12 cellular contexts compared by ENCODE assay signal in genomic region chr2:191264647-191265079, GRCh38. TPM values are rescaled to one million over a fixed set of nuclear protein-coding genes. Genes with fewer than 3 reads are reported as not detected.
A peak's percentile ranks its signal among the peaks of the same experiment; 100 is the strongest.
DNase-seq lines count a peak whose midpoint lies in the region; ATAC-seq and TF ChIP-seq lines count a peak whose summit lies in the region.
"Had no signal": no experiment of that assay in that cellular context is flagged by ENCODE, and none has a peak within 500 bp of the region (broad histone marks: within the 10 kb centered on the region; RNA-seq: fewer than 3 reads in every experiment).

No MANE protein-coding gene starts in this region.

- H3K9ac ChIP-seq in SK-N-SH (no peak overlapping the region), fibroblast of lung (ENCODE audit: insufficient read depth, low read length) (no peak overlapping the region)

- H3K27me3 ChIP-seq in SK-N-SH (ENCODE audit: insufficient read depth) (no peaks in the 10 kb centered on the region), fibroblast of lung (ENCODE audit: control insufficient read depth, insufficient read depth, low read length) (no peaks in the 10 kb centered on the region)

- H4K20me1 ChIP-seq in SK-N-SH (ENCODE audit: insufficient read depth), result peaks cover 18% of the 10 kb centered on the region
- H4K20me1 ChIP-seq in fibroblast of lung (ENCODE audit: control insufficient read depth, extremely low read depth, insufficient read depth, low read length), result no peaks in the 10 kb centered on the region

- DNase-seq in EL, result peak; percentile 87
- DNase-seq in SK-N-SH, result no peak
- peak; percentile 80 to 95 for DNase-seq in fibroblast of lung (ENCODE audit: low read depth in 2 of 2)
- peak; percentile 66 for DNase-seq in renal cortical epithelial cell (ENCODE audit: low read depth)
- DNase-seq in NCI-H1092 treated with DMSO at 0.1 percent for 48 hours (lab: John Stamatoyannopoulos, UW), result no peak
- DNase-seq: activated CD4-positive, alpha-beta T cell treated with anti-CD3 and anti-CD28 coated beads, Interleukin-2, amount 50 U/mL, for 4 hours; NCI-H1417 treated with DMSO at 0.1 percent for 48 hours; SHP77 treated with DMSO at 0.1 percent for 48 hours; stimulated activated CD4-positive, alpha-beta T cell treated with anti-CD3 and anti-CD28 coated beads, Interleukin-4, amount 100 ng/mL, for 4 hours had no signal

- TF ChIP-seq CTCF in SK-N-SH (IDR thresholded peaks at IDR 0.05), result no peak
- TF ChIP-seq CTCF in fibroblast of lung (conservative IDR thresholded peaks at IDR 0.05 in 1 of 2, IDR thresholded peaks at IDR 0.05 in 1 of 2; ENCODE audit: low read depth in 1 of 2, low read length in 2 of 2), result no peak

- CTCF ChIA-PET in SK-N-SH (lab: Yijun Ruan, JAX), result interaction anchor here (0.8 to 1.4 kb wide), 4 partner anchors 13 to 18 kb away, joined by 3 to 4 read pairs (median 3); no protein-coding TSS in a partner anchor

- H3K79me2 ChIP-seq in SK-N-SH (ENCODE audit: insufficient read depth), result peaks cover 92% of the 10 kb centered on the region
- H3K79me2 ChIP-seq in fibroblast of lung (ENCODE audit: control insufficient read depth, insufficient read depth, low read length), result peaks cover 86% of the 10 kb centered on the region

- H3K36me3 ChIP-seq in SK-N-SH (replicated peaks in 1 of 2; ENCODE audit: control insufficient read depth in 1 of 2, insufficient read depth in 2 of 2, low read length in 1 of 2) (no peaks in the 10 kb centered on the region), fibroblast of lung (ENCODE audit: control insufficient read depth, insufficient read depth, low read length) (no peaks in the 10 kb centered on the region)

- TF ChIP-seq RAD21 in SK-N-SH (IDR thresholded peaks at IDR 0.05; ENCODE audit: low read length), result no peak

- H3K9me3 ChIP-seq in SK-N-SH, result no peaks in the 10 kb centered on the region
- no peaks in the 10 kb centered on the region for H3K9me3 ChIP-seq in fibroblast of lung (ENCODE audit: control insufficient read depth, insufficient read depth, low read depth, low read length)

- ATAC-seq in GM18517 (IDR thresholded peaks at IDR 0.05; ENCODE audit: unreplicated experiment) (no peak), HG03025 (IDR thresholded peaks at IDR 0.05; ENCODE audit: low FRiP score, unreplicated experiment) (no peak), HG03571 (IDR thresholded peaks at IDR 0.05; ENCODE audit: unreplicated experiment) (no peak)

- H3K9me2 ChIP-seq in SK-N-SH, result no peaks in the 10 kb centered on the region

- peak overlapping the region; percentile 60 to 77 for H3K27ac ChIP-seq in SK-N-SH (ENCODE audit: low read depth in 2 of 2, low read length in 1 of 2)
- H3K27ac ChIP-seq in fibroblast of lung (ENCODE audit: insufficient read depth, low read length), result peak overlapping the region; percentile 82

- peak in 1 of 2 experiments; percentile 85; a peak in 1 of 4 replicates for TF ChIP-seq EP300 in SK-N-SH (IDR thresholded peaks at IDR 0.05; ENCODE audit: borderline replicate concordance in 1 of 2, low read depth in 1 of 2, low read length in 1 of 2)

- 29% methylated on average over 3 of the region's 3 CpGs for WGBS in SK-N-SH (ENCODE audit: low lambda C conversion rate)

- H3K4me1 ChIP-seq in SK-N-SH (ENCODE audit: control insufficient read depth in 1 of 2, insufficient read depth in 2 of 2, low read depth in 1 of 2, low read length in 1 of 2) (peaks cover 14 to 32% of the 10 kb centered on the region in 2 experiments), fibroblast of lung (ENCODE audit: control insufficient read depth, extremely low read depth, insufficient read depth, low read length) (peaks cover 29% of the 10 kb centered on the region)

- peak overlapping the region; percentile 35; the same call in 1 of the 2 replicates for H3K4me2 ChIP-seq in SK-N-SH
- H3K4me2 ChIP-seq in fibroblast of lung (ENCODE audit: extremely low read depth, insufficient read depth, low read length), result peak overlapping the region; percentile 84

- H2AFZ ChIP-seq in SK-N-SH (ENCODE audit: low read depth) (no peak overlapping the region), fibroblast of lung (ENCODE audit: low read length) (no peak overlapping the region)

- H3F3A ChIP-seq in SK-N-SH (replicated peaks; ENCODE audit: insufficient read depth), result peaks cover 26% of the 10 kb centered on the region

- POLR2A ChIA-PET in SK-N-SH (lab: Yijun Ruan, JAX), result interaction anchor here (0.6 kb wide), 1 partner anchor 9 kb away, joined by 3 read pairs; no protein-coding TSS in a partner anchor

- H3K4me3 ChIP-seq in SK-N-SH (ENCODE audit: low read depth in 2 of 2, low read length in 1 of 2), result no peak overlapping the region
- H3K4me3 ChIP-seq in fibroblast of lung (replicated peaks in 1 of 4; ENCODE audit: control extremely low read depth in 1 of 4, insufficient read depth in 1 of 4, low read depth in 3 of 4, low read length in 4 of 4), result no peak overlapping the region

TF ChIP-seq in SK-N-SH, 30 proteins besides CTCF, POLR2A, EP300 and RAD21 (continues in another document):
- TF ChIP-seq FOXJ3 (CRISPR knock-in tag; IDR thresholded peaks at IDR 0.05) (no peak), SIN3A (IDR thresholded peaks at IDR 0.05; ENCODE audit: borderline replicate concordance, low read depth, low read length) (peak; percentile 30; the same call in 1 of the 2 replicates), MEF2A (IDR thresholded peaks at IDR 0.05; ENCODE audit: borderline replicate concordance, low read depth) (peak; percentile 18; the same call in 1 of the 2 replicates), ZBTB33 (IDR thresholded peaks at IDR 0.05; ENCODE audit: borderline replicate concordance, low read depth) (no peak), GATA2 (CRISPR knock-in tag; IDR thresholded peaks at IDR 0.05) (no peak), FOSL2 (IDR thresholded peaks at IDR 0.05; ENCODE audit: borderline replicate concordance, low read depth) (peak; percentile 69), ELF1 (IDR thresholded peaks at IDR 0.05) (no peak), PBX3 (IDR thresholded peaks at IDR 0.05) (peak; percentile 75), CHD2 (IDR thresholded peaks at IDR 0.05; ENCODE audit: low read length, partially characterized antibody) (no peak)
- TF ChIP-seq, protein P1, sequence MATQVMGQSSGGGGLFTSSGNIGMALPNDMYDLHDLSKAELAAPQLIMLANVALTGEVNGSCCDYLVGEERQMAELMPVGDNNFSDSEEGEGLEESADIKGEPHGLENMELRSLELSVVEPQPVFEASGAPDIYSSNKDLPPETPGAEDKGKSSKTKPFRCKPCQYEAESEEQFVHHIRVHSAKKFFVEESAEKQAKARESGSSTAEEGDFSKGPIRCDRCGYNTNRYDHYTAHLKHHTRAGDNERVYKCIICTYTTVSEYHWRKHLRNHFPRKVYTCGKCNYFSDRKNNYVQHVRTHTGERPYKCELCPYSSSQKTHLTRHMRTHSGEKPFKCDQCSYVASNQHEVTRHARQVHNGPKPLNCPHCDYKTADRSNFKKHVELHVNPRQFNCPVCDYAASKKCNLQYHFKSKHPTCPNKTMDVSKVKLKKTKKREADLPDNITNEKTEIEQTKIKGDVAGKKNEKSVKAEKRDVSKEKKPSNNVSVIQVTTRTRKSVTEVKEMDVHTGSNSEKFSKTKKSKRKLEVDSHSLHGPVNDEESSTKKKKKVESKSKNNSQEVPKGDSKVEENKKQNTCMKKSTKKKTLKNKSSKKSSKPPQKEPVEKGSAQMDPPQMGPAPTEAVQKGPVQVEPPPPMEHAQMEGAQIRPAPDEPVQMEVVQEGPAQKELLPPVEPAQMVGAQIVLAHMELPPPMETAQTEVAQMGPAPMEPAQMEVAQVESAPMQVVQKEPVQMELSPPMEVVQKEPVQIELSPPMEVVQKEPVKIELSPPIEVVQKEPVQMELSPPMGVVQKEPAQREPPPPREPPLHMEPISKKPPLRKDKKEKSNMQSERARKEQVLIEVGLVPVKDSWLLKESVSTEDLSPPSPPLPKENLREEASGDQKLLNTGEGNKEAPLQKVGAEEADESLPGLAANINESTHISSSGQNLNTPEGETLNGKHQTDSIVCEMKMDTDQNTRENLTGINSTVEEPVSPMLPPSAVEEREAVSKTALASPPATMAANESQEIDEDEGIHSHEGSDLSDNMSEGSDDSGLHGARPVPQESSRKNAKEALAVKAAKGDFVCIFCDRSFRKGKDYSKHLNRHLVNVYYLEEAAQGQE (IDR thresholded peaks at IDR 0.05; ENCODE audit: low read depth, low read length), result no peak

RNA-seq across cellular contexts. Expression of gene MYO1B, which starts 19.5 kb away (rescaled TPM):
- 20.2 and 26.5 TPM in 2 replicates for polyA plus RNA-seq in SK-N-SH (2012; rRNA removed)
- polyA plus RNA-seq in SK-N-SH (2012; cell fraction: cytosol; rRNA removed), result 31.0 and 32.2 TPM in 2 replicates
- 12.7 and 29.2 TPM in 2 replicates for polyA plus RNA-seq in SK-N-SH (2012; cell fraction: nucleus; rRNA removed)
- total RNA-seq in fibroblast of lung, result 113 and 151 TPM in 2 replicates
- 91.0 and 194 TPM in 2 replicates for polyA plus RNA-seq in fibroblast of lung
- polyA plus RNA-seq in fibroblast of lung (2012), result 62.6 and 130 TPM in 2 replicates
- polyA minus RNA-seq in fibroblast of lung (ENCODE audit: low replicate concordance), result 51.0 and 65.5 TPM in 2 replicates
- total RNA-seq in renal cortical epithelial cell, result 157 and 165 TPM in 2 replicates

Comparison
In these comparisons a context has a peak if more than half of its experiments do, and no peak if none do; other contexts are left out.
1. DNase-seq: peak in EL (single experiment), fibroblast of lung (2 of 2) and renal cortical epithelial cell (single experiment); none in SK-N-SH (single experiment) and NCI-H1092 treated with DMSO at 0.1 percent for 48 hours (single experiment).